ENCODE assay signal across 17 cellular contexts in the genomic region with DNA sequence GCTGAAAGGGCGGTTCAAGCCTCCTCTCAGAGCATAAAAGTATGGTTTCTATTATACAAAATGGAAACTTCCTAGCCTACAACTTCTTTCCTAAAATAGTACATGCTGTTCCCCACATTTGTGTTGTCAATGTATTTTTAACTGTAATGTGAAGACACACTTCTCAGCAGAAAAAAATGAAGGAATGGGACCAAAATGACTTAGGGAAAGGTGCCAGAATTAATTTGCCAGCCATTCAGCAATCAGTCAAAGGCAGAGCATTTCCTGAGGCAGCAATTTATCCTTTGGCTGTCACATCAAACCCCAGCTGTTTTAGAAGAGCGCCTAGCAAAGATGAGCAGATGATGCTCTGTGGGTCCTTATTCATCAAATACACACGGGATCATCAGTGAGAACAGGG.
"Had no signal": no experiment of that assay in that cellular context is flagged by ENCODE, and none has a peak within 500 bp of the region (broad histone marks: within the 10 kb centered on the region; RNA-seq: fewer than 3 reads in every experiment).

No MANE protein-coding gene starts in this region.

- ATAC-seq: activated CD4-positive, CD25-positive, alpha-beta regulatory T cell treated with anti-CD3 and anti-CD28 coated beads, Interleukin-2, amount 50 U/mL, for 24 hours; activated T-cell treated with anti-CD3 and anti-CD28 coated beads, Interleukin-2, amount 50 U/mL, for 72 hours; left lung; natural killer cell; upper lobe of right lung had no signal

- DNase-seq: activated CD4-positive, alpha-beta memory T cell treated with anti-CD3 and anti-CD28 coated beads, Interleukin-2, amount 10 ng/mL, durations not matched to agents 7 days and 5 days; activated CD4-positive, alpha-beta T cell treated with anti-CD3 and anti-CD28 coated beads, Interleukin-2, amount 10 ng/mL, durations not matched to agents 24 days and 14 days; activated effector memory CD4-positive, alpha-beta T cell treated with anti-CD3 and anti-CD28 coated beads, Interleukin-2, amount 50 U/mL, for 16 hours; activated naive CD4-positive, alpha-beta T cell treated with anti-CD3 and anti-CD28 coated beads, Interleukin-2, amount 10 ng/mL, durations not matched to agents 7 days and 5 days; activated T-cell treated with anti-CD3 and anti-CD28 coated beads, Interleukin-2, amount 50 U/mL, for 72 hours; amygdala; cerebellar nuclear complex; esophagus squamous epithelium; kidney; left lung; natural killer cell; spleen; stimulated activated CD4-positive, alpha-beta T cell treated with anti-CD3 and anti-CD28 coated beads, Interleukin-4, amount 100 ng/mL, for 1 hour; stimulated activated naive CD4-positive, alpha-beta T cell; thyroid gland; upper lobe of right lung had no signal
